Comparison of ENCODE assay signal across 10 cellular contexts in genomic region chr22:30806391-30806861, GRCh38.
DNase-seq lines count a peak whose midpoint lies in the region; ATAC-seq, FAIRE-seq and TF ChIP-seq lines count a peak whose summit lies in the region.
"Had no signal": no experiment of that assay in that cellular context is flagged by ENCODE, and none has a peak within 500 bp of the region (broad histone marks: within the 10 kb centered on the region; RNA-seq: fewer than 3 reads in every experiment).

No MANE protein-coding gene starts in this region.

- peak; percentile 12 for DNase-seq in activated CD4-positive, alpha-beta T cell treated with anti-CD3 and anti-CD28 coated beads for 36 hours
- no peak for DNase-seq in activated CD4-positive, alpha-beta T cell treated with anti-CD3 and anti-CD28 coated beads for 1 hour
- DNase-seq in NCI-H2227 (lab: John Stamatoyannopoulos, UW; ENCODE audit: unreplicated experiment): peak; percentile 11
- DNase-seq in bronchial epithelial cell (ENCODE audit: low read depth): peak; percentile 85
- DNase-seq in pulmonary artery endothelial cell (ENCODE audit: low read depth, low spot score): peak; percentile 30
- no peak for DNase-seq in right cardiac atrium
- DNase-seq in HUDEP-2 (lab: John Stamatoyannopoulos, UW; ENCODE audit: unreplicated experiment in 76 of 76): no peak
- DNase-seq: left cardiac atrium, sigmoid colon had no signal

- peaks cover 22% of the 10 kb centered on the region for H3K27me3 Mint-ChIP-seq in activated CD4-positive, alpha-beta T cell treated with anti-CD3 and anti-CD28 coated beads for 36 hours

- H3K9me3 ChIP-seq in right cardiac atrium (ENCODE audit: control insufficient read depth, low read length): no peaks in the 10 kb centered on the region
- H3K9me3 ChIP-seq: sigmoid colon had no signal

- H3K4me3 ChIP-seq in bronchial epithelial cell (ENCODE audit: low read depth, low read length) (no peak overlapping the region), right cardiac atrium (ENCODE audit: low read length) (no peak overlapping the region)
- H3K4me3 ChIP-seq: sigmoid colon had no signal

- H3K27ac Mint-ChIP-seq in activated CD4-positive, alpha-beta T cell treated with anti-CD3 and anti-CD28 coated beads for 36 hours: no peak overlapping the region

- no peaks in the 10 kb centered on the region for H3K36me3 Mint-ChIP-seq in activated CD4-positive, alpha-beta T cell treated with anti-CD3 and anti-CD28 coated beads for 36 hours (ENCODE audit: low read depth)

- peaks cover 2% of the 10 kb centered on the region for H3K4me1 ChIP-seq in right cardiac atrium (ENCODE audit: control insufficient read depth, insufficient read depth, low read length)

- no peak for FAIRE-seq in bronchial epithelial cell (lab: Jason Lieb, UNC)

- intact Hi-C loops in activated CD4-positive, alpha-beta T cell treated with anti-CD3 and anti-CD28 coated beads for 36 hours (cut with DNase I, micrococcal nuclease): no loop called here
- intact Hi-C loops in right cardiac atrium (cut with DNase I): no loop called here

- H3K27ac ChIP-seq in right cardiac atrium (ENCODE audit: low read length): no peak overlapping the region
- H3K27ac ChIP-seq: sigmoid colon had no signal

- H3K4me1 Mint-ChIP-seq in activated CD4-positive, alpha-beta T cell treated with anti-CD3 and anti-CD28 coated beads for 36 hours: no peaks in the 10 kb centered on the region

- no peak for ATAC-seq in activated CD4-positive, alpha-beta T cell treated with anti-CD3 and anti-CD28 coated beads for 36 hours
- ATAC-seq in right cardiac atrium (no peak), HG03565 (IDR thresholded peaks at IDR 0.05; ENCODE audit: unreplicated experiment) (no peak)
- ATAC-seq: left cardiac atrium had no signal

- no peaks in the 10 kb centered on the region for H3K9me3 Mint-ChIP-seq in activated CD4-positive, alpha-beta T cell treated with anti-CD3 and anti-CD28 coated beads for 36 hours (ENCODE audit: low read depth)

- TF ChIP-seq CTCF in bronchial epithelial cell (IDR thresholded peaks at IDR 0.05; ENCODE audit: insufficient read depth, low read length, severe bottlenecking): no peak

- H3K4me3 Mint-ChIP-seq in activated CD4-positive, alpha-beta T cell treated with anti-CD3 and anti-CD28 coated beads for 36 hours: no peak overlapping the region

- POLR2A ChIA-PET in activated CD4-positive, alpha-beta T cell treated with anti-CD3 and anti-CD28 coated beads for 36 hours (lab: Charles Lee): interaction anchor here (0.8 kb wide), 1 partner anchor 15 kb away, joined by 4 read pairs; no protein-coding TSS in a partner anchor

- CTCF ChIA-PET in activated CD4-positive, alpha-beta T cell treated with anti-CD3 and anti-CD28 coated beads for 36 hours (lab: Charles Lee): interaction anchor here (0.7 kb wide), 1 partner anchor 22 kb away, joined by 3 read pairs; no protein-coding TSS in a partner anchor

- peaks cover 2% of the 10 kb centered on the region for H3K27me3 ChIP-seq in bronchial epithelial cell (ENCODE audit: control insufficient read depth, insufficient read depth, low read length)
- H3K27me3 ChIP-seq in right cardiac atrium (ENCODE audit: control insufficient read depth, insufficient read depth): no peaks in the 10 kb centered on the region
- H3K27me3 ChIP-seq: sigmoid colon had no signal

- H3K36me3 ChIP-seq in bronchial epithelial cell (ENCODE audit: control insufficient read depth, insufficient read depth, low read length): no peaks in the 10 kb centered on the region
- H3K36me3 ChIP-seq: sigmoid colon had no signal

- WGBS in right cardiac atrium: 54% methylated on average over 3 of the region's 3 CpGs

Comparison
In these comparisons a context has a peak if more than half of its experiments do, and no peak if none do; other contexts are left out.
1. DNase-seq: peak in activated CD4-positive, alpha-beta T cell treated with anti-CD3 and anti-CD28 coated beads for 36 hours (single experiment), NCI-H2227 (single experiment), bronchial epithelial cell (single experiment) and pulmonary artery endothelial cell (single experiment); none in activated CD4-positive, alpha-beta T cell treated with anti-CD3 and anti-CD28 coated beads for 1 hour (single experiment), right cardiac atrium (0 of 3) and HUDEP-2 (0 of 76).